Comparison of ENCODE assay signal across 1 cellular context in the genomic region with DNA sequence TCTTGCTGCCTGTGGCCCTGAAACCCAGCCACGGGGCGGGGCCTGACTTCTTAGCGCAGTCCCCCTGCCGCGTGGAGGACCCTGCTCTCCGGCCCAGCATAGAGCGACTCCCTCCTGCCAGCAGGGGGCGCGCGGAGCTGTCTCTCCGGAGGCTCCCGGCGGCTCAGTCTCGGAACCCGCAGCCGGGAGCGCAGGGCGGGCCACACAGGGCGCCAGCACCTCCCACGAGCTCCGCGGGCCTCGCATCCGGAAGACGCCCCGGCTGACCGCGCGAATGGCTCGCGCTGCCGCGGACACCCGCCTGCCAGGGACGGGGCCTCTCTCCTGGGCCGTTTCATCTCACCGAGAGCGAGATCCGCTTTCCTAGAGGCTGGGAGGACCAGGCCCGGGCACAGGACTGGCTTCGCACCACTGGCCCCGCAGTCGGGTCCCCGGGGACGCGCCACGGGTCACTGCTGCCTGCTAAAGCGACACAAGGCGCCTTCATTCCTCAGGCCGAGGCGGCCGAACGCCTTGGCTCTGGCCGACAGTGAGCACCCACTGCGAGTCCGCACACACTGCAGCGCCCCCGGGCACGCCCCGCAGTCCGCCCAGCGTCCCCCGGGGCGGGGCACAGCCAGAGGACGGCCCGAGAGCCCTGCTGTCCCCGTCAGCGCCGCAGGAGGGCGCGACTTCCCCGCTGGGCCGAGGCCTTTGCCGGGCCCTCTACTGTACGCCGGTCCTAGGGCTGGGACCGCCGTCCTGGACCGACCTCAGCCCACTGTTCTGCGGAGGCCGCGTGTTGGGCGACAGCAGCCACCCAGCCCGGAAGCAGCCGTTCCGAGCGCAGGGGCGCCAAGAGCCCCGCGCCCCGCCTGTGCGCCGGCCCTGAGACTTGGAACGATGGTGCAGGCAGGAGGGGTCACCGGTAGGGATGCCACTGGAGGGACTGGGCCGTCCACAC.
TF ChIP-seq lines count a peak whose summit lies in the region.

No MANE protein-coding gene starts in this region.

TF ChIP-seq in K562, 482 proteins besides CTCF, POLR2A, EP300 and RAD21 (continues in another document):
- TF ChIP-seq NCOA4 (IDR thresholded peaks at IDR 0.05; ENCODE audit: partially characterized antibody) (no peak), RCOR1 (IDR thresholded peaks at IDR 0.05; ENCODE audit: borderline replicate concordance in 1 of 2, low read depth in 2 of 2, low read length in 2 of 2) (no peak; a peak in 2 of 4 replicates), CREM (IDR thresholded peaks at IDR 0.05; ENCODE audit: low read depth) (peak; percentile 71; the same call in 1 of the 2 replicates), PHB (CRISPR knock-in tag; IDR thresholded peaks at IDR 0.05) (0 out of 2 replicates have a peak, but pooled peaks have one; percentile 27), E2F6 (IDR thresholded peaks at IDR 0.05; ENCODE audit: borderline replicate concordance in 1 of 2, extremely low read depth in 1 of 2, insufficient read depth in 1 of 2, insufficient read length in 1 of 2, low read depth in 1 of 2, low read length in 1 of 2, poor library complexity in 1 of 2, severe bottlenecking in 1 of 2) (peak; percentile 53 to 80), KDM4B (IDR thresholded peaks at IDR 0.05; ENCODE audit: borderline replicate concordance in 2 of 2, low read depth in 1 of 2) (peak in 1 of 2 experiments; percentile 25; a peak in 1 of 4 replicates), DEAF1 (CRISPR knock-in tag; IDR thresholded peaks at IDR 0.05) (peak; percentile 67), L3MBTL2 (IDR thresholded peaks at IDR 0.05) (peak; percentile 91), ZNF431 (CRISPR knock-in tag; IDR thresholded peaks at IDR 0.05) (0 out of 2 replicates have a peak, but pooled peaks have one; percentile 31), U2AF2 (optimal IDR thresholded peaks at IDR 0.05; ENCODE audit: low read depth, low read length) (no peak), CCNT2 (IDR thresholded peaks at IDR 0.05; ENCODE audit: borderline replicate concordance, extremely low read depth, insufficient read length, low read depth, low read length) (peak; percentile 41), DPF2 (IDR thresholded peaks at IDR 0.05) (0 out of 2 replicates have a peak, but pooled peaks have one; percentile 17), ILF3 (IDR thresholded peaks at IDR 0.05; ENCODE audit: borderline replicate concordance) (0 out of 2 replicates have a peak, but pooled peaks have one; percentile 60), ETV1 (tag; conservative IDR thresholded peaks at IDR 0.05; ENCODE audit: low read depth) (peak; percentile 54), SIN3B (IDR thresholded peaks at IDR 0.05; ENCODE audit: low read depth) (peak; percentile 8; the same call in 1 of the 2 replicates), TGIF2 (CRISPR knock-in tag; IDR thresholded peaks at IDR 0.05) (no peak), HDAC1 (IDR thresholded peaks at IDR 0.05) (peak in 1 of 2 experiments; percentile 43; a peak in 1 of 4 replicates), TEAD1 (CRISPR knock-in tag; IDR thresholded peaks at IDR 0.05) (peak in 1 of 2 experiments; percentile 73; a peak in 2 of 4 replicates), REST (CRISPR knock-in tag; IDR thresholded peaks at IDR 0.05; ENCODE audit: low read depth) (peak; percentile 60; the same call in 1 of the 2 replicates), ZFP36 (IDR thresholded peaks at IDR 0.05; ENCODE audit: low read depth, low read length, partially characterized antibody) (peak; percentile 22), MYC (IDR thresholded peaks at IDR 0.05; ENCODE audit: low read depth, low read length) (peak; percentile 15; the same call in 1 of the 2 replicates), MYC (CRISPR knock-in tag; IDR thresholded peaks at IDR 0.05; ENCODE audit: borderline replicate concordance, low read depth) (no peak), KAT7 (CRISPR knock-in tag; IDR thresholded peaks at IDR 0.05; ENCODE audit: borderline replicate concordance) (0 out of 2 replicates have a peak, but pooled peaks have one; percentile 74), TOE1 (IDR thresholded peaks at IDR 0.05; ENCODE audit: borderline replicate concordance) (peak; percentile 35; the same call in 1 of the 2 replicates), TOE1 (CRISPR knock-in tag; IDR thresholded peaks at IDR 0.05; ENCODE audit: borderline replicate concordance, low read depth) (no peak), DACH1 (IDR thresholded peaks at IDR 0.05; ENCODE audit: partially characterized antibody) (no peak), CXXC5 (CRISPR knock-in tag; IDR thresholded peaks at IDR 0.05) (peak; percentile 74; the same call in 1 of the 2 replicates), RB1 (IDR thresholded peaks at IDR 0.05; ENCODE audit: low read depth) (peak; percentile 83), KDM5B (IDR thresholded peaks at IDR 0.05; ENCODE audit: insufficient replicate concordance, low read depth, low read length) (peak; percentile 41), KLF10 (CRISPR knock-in tag; IDR thresholded peaks at IDR 0.05) (no peak), RBM25 (IDR thresholded peaks at IDR 0.05; ENCODE audit: low read depth, low read length, severe bottlenecking) (peak; percentile 18), TBP (optimal IDR thresholded peaks at IDR 0.05; ENCODE audit: low read depth, low read length) (peak; percentile 13), GTF2F1 (IDR thresholded peaks at IDR 0.05; ENCODE audit: low read depth, low read length) (no peak), NUFIP1 (IDR thresholded peaks at IDR 0.05; ENCODE audit: partially characterized antibody) (no peak), POLR2G (IDR thresholded peaks at IDR 0.05; ENCODE audit: low read depth, low read length) (peak; percentile 80)
- TF ChIP-seq, protein P1, sequence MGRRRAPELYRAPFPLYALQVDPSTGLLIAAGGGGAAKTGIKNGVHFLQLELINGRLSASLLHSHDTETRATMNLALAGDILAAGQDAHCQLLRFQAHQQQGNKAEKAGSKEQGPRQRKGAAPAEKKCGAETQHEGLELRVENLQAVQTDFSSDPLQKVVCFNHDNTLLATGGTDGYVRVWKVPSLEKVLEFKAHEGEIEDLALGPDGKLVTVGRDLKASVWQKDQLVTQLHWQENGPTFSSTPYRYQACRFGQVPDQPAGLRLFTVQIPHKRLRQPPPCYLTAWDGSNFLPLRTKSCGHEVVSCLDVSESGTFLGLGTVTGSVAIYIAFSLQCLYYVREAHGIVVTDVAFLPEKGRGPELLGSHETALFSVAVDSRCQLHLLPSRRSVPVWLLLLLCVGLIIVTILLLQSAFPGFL (CRISPR knock-in tag; IDR thresholded peaks at IDR 0.05): no peak
- TF ChIP-seq, protein P2, sequence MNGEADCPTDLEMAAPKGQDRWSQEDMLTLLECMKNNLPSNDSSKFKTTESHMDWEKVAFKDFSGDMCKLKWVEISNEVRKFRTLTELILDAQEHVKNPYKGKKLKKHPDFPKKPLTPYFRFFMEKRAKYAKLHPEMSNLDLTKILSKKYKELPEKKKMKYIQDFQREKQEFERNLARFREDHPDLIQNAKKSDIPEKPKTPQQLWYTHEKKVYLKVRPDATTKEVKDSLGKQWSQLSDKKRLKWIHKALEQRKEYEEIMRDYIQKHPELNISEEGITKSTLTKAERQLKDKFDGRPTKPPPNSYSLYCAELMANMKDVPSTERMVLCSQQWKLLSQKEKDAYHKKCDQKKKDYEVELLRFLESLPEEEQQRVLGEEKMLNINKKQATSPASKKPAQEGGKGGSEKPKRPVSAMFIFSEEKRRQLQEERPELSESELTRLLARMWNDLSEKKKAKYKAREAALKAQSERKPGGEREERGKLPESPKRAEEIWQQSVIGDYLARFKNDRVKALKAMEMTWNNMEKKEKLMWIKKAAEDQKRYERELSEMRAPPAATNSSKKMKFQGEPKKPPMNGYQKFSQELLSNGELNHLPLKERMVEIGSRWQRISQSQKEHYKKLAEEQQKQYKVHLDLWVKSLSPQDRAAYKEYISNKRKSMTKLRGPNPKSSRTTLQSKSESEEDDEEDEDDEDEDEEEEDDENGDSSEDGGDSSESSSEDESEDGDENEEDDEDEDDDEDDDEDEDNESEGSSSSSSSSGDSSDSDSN (IDR thresholded peaks at IDR 0.05; ENCODE audit: borderline replicate concordance in 1 of 2, low read depth in 2 of 2, low read length in 2 of 2): peak; percentile 86 to 90; a peak in 3 of 4 replicates
- TF ChIP-seq, protein P3, sequence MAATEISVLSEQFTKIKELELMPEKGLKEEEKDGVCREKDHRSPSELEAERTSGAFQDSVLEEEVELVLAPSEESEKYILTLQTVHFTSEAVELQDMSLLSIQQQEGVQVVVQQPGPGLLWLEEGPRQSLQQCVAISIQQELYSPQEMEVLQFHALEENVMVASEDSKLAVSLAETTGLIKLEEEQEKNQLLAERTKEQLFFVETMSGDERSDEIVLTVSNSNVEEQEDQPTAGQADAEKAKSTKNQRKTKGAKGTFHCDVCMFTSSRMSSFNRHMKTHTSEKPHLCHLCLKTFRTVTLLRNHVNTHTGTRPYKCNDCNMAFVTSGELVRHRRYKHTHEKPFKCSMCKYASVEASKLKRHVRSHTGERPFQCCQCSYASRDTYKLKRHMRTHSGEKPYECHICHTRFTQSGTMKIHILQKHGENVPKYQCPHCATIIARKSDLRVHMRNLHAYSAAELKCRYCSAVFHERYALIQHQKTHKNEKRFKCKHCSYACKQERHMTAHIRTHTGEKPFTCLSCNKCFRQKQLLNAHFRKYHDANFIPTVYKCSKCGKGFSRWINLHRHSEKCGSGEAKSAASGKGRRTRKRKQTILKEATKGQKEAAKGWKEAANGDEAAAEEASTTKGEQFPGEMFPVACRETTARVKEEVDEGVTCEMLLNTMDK (IDR thresholded peaks at IDR 0.05; ENCODE audit: borderline replicate concordance, insufficient read depth, low read depth, low read length, poor library complexity, severe bottlenecking): peak; percentile 67
- TF ChIP-seq, protein P4, sequence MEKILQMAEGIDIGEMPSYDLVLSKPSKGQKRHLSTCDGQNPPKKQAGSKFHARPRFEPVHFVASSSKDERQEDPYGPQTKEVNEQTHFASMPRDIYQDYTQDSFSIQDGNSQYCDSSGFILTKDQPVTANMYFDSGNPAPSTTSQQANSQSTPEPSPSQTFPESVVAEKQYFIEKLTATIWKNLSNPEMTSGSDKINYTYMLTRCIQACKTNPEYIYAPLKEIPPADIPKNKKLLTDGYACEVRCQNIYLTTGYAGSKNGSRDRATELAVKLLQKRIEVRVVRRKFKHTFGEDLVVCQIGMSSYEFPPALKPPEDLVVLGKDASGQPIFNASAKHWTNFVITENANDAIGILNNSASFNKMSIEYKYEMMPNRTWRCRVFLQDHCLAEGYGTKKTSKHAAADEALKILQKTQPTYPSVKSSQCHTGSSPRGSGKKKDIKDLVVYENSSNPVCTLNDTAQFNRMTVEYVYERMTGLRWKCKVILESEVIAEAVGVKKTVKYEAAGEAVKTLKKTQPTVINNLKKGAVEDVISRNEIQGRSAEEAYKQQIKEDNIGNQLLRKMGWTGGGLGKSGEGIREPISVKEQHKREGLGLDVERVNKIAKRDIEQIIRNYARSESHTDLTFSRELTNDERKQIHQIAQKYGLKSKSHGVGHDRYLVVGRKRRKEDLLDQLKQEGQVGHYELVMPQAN (IDR thresholded peaks at IDR 0.05; ENCODE audit: borderline replicate concordance): no peak
